14 cellular contexts compared by ENCODE assay signal in the genomic region with DNA sequence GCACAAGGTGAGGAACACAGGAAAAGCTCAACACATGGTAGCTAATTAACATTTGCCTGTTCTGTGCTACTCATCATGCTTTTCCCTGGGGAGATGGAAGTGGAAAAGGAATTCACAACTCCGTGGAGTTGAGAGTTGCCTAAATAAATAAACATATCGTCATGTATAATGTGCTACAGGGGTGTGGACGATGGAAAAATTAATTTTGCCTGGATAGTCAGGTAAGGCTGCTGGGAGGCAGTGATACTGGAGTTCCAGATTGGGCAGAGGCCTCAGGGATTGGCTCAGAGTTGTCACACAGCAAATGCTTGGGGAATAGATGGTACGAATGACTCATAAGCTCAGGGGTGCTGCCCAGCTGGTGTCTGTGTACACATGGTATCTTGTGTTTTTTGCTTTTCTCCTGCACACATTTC. TPM values are rescaled to one million over a fixed set of nuclear protein-coding genes. Genes with fewer than 3 reads are reported as not detected.
DNase-seq lines count a peak whose midpoint lies in the region; ATAC-seq, FAIRE-seq and TF ChIP-seq lines count a peak whose summit lies in the region.
"Had no signal": no experiment of that assay in that cellular context is flagged by ENCODE, and none has a peak within 500 bp of the region (broad histone marks: within the 10 kb centered on the region; RNA-seq: fewer than 3 reads in every experiment).

No MANE protein-coding gene starts in this region.

- ATAC-seq in GM12878 (no peak), heart right ventricle (no peak), HG03108 (IDR thresholded peaks at IDR 0.05; ENCODE audit: unreplicated experiment) (no peak)
- ATAC-seq: GM23338; naive thymus-derived CD8-positive, alpha-beta T cell; WTC11 had no signal

- no peak overlapping the region for H3K4me2 ChIP-seq in GM12878 (ENCODE audit: control insufficient read depth, insufficient read depth)
- no peak overlapping the region for H3K4me2 ChIP-seq in mesenchymal stem cell (ENCODE audit: low read length, poor library complexity, severe bottlenecking)
- H3K4me2 ChIP-seq: GM23338 had no signal

- H3K4me3 Mint-ChIP-seq in IgD-negative memory B cell: peak overlapping the region in 1 of 4 donors; percentile 89
- H3K4me3 Mint-ChIP-seq: GM23338; naive thymus-derived CD8-positive, alpha-beta T cell; WTC11 had no signal

- no peak overlapping the region for H2BK12ac ChIP-seq in mesenchymal stem cell (ENCODE audit: low read length in 2 of 2)

- POLR2A ChIA-PET in GM12878 (lab: Charles Lee): interaction anchor here (0.8 to 8.7 kb wide), 12 partner anchors 10 to 72 kb away, joined by 3 to 166 read pairs (median 6); a partner anchor contains a TSS

- RAD21 ChIA-PET in GM12878 (lab: Charles Lee; ENCODE audit: unreplicated experiment): interaction anchor here (0.8 to 6.6 kb wide), 13 partner anchors 16 to 200 kb away, joined by 3 to 92 read pairs (median 12); a partner anchor contains a TSS

- no peaks in the 10 kb centered on the region for H3K27me3 Mint-ChIP-seq in IgD-negative memory B cell

- H3K18ac ChIP-seq in mesenchymal stem cell (ENCODE audit: low read depth in 1 of 2, low read length in 2 of 2): no peak overlapping the region

- H2AK5ac ChIP-seq in mesenchymal stem cell (ENCODE audit: low read length, severe bottlenecking): no peak overlapping the region

- no peaks in the 10 kb centered on the region for H3K9me3 Mint-ChIP-seq in IgD-negative memory B cell
- H3K9me3 Mint-ChIP-seq: GM23338; naive thymus-derived CD8-positive, alpha-beta T cell; WTC11 had no signal

- no peak for TF ChIP-seq RAD21 in GM12878 (IDR thresholded peaks at IDR 0.05; ENCODE audit: insufficient read depth, low read depth, low read length)

- H3K27me3 ChIP-seq in GM12878 (replicated peaks in 1 of 2; ENCODE audit: control insufficient read depth in 2 of 2, insufficient read depth in 2 of 2, low read length in 1 of 2) (no peaks in the 10 kb centered on the region), mesenchymal stem cell (ENCODE audit: control insufficient read depth in 1 of 2, insufficient read depth in 1 of 2, low read length in 2 of 2) (peaks cover 12 to 19% of the 10 kb centered on the region in 2 experiments), heart right ventricle (peaks cover 0 to 6% (median 0%) of the 10 kb centered on the region in 7 donors)

- no peak for TF ChIP-seq EP300 in GM12878 (IDR thresholded peaks at IDR 0.05; ENCODE audit: borderline replicate concordance in 1 of 2, control insufficient read depth in 1 of 2, low read depth in 2 of 2, low read length in 2 of 2)

- H3K23ac ChIP-seq in mesenchymal stem cell (ENCODE audit: low read length in 2 of 2): no peak overlapping the region

- no peak overlapping the region for H4K91ac ChIP-seq in mesenchymal stem cell (ENCODE audit: low read length)

- no peak for TF ChIP-seq POLR2A in GM12878 (IDR thresholded peaks at IDR 0.05; ENCODE audit: low read depth, low read length)

- H3K9ac ChIP-seq in GM12878 (ENCODE audit: control insufficient read depth, insufficient read depth, low read length) (no peak overlapping the region), mesenchymal stem cell (ENCODE audit: low read length) (no peak overlapping the region)

- TF ChIP-seq CTCF in GM12878 (IDR thresholded peaks at IDR 0.05 in 2 of 3, conservative IDR thresholded peaks at IDR 0.05 in 1 of 3; ENCODE audit: control insufficient read depth in 2 of 3, extremely low read depth in 1 of 3, insufficient read depth in 1 of 3, low read depth in 3 of 3, low read length in 3 of 3) (no peak), heart right ventricle (IDR thresholded peaks at IDR 0.05) (no peak)

- H3K36me3 ChIP-seq in GM12878 (ENCODE audit: control insufficient read depth in 2 of 2, insufficient read depth in 2 of 2, low read length in 1 of 2): no peaks in the 10 kb centered on the region
- H3K36me3 ChIP-seq in mesenchymal stem cell (ENCODE audit: control insufficient read depth in 1 of 2, insufficient read depth in 2 of 2, low read depth in 1 of 2, low read length in 2 of 2): no peaks in the 10 kb centered on the region
- H3K36me3 ChIP-seq in heart right ventricle: no peaks in the 10 kb centered on the region

- H3K9me3 ChIP-seq in GM12878 (replicated peaks; ENCODE audit: control insufficient read depth, insufficient read depth, low read length) (no peaks in the 10 kb centered on the region), mesenchymal stem cell (ENCODE audit: control insufficient read depth, low read length) (no peaks in the 10 kb centered on the region), heart right ventricle (no peaks in the 10 kb centered on the region)

- H3K4me1 ChIP-seq in GM12878 (ENCODE audit: control insufficient read depth, insufficient read depth, low read length) (peaks cover 13% of the 10 kb centered on the region), mesenchymal stem cell (ENCODE audit: control insufficient read depth, insufficient read depth, low read depth, low read length) (peaks cover 10% of the 10 kb centered on the region), heart right ventricle (peaks cover 0 to 21% (median 14%) of the 10 kb centered on the region in 9 donors)

- H3K14ac ChIP-seq in mesenchymal stem cell (ENCODE audit: low read length in 2 of 2): no peak overlapping the region

- BruUV-seq in GM12878 (replicated peaks; lab: Mats Ljungman, UMichigan): no TSS peak

- no peak overlapping the region for H3K4me3 ChIP-seq in GM12878
- H3K4me3 ChIP-seq in mesenchymal stem cell (ENCODE audit: insufficient read depth in 1 of 2, low read depth in 1 of 2, low read length in 2 of 2): no peak overlapping the region
- no peak overlapping the region for H3K4me3 ChIP-seq in heart right ventricle
- H3K4me3 ChIP-seq: GM23338 had no signal

- H2BK5ac ChIP-seq in mesenchymal stem cell (ENCODE audit: low read depth, low read length, poor library complexity, severe bottlenecking): no peak overlapping the region

- SMC1A ChIA-PET in GM12878 (lab: Charles Lee; ENCODE audit: uncharacterized antibody, unreplicated experiment): interaction anchor here (0.7 to 9.9 kb wide), 12 partner anchors 11 to 199 kb away, joined by 3 to 228 read pairs (median 6); a partner anchor contains a TSS

- H4K8ac ChIP-seq in mesenchymal stem cell (ENCODE audit: low read length): no peak overlapping the region

- peaks cover 8% of the 10 kb centered on the region for H3K79me1 ChIP-seq in mesenchymal stem cell (replicated peaks; ENCODE audit: low read length, poor library complexity, severe bottlenecking)

- CTCF ChIA-PET in GM12878 (lab: Yijun Ruan, JAX): interaction anchor here (0.9 to 6.6 kb wide), 9 partner anchors 11 to 229 kb away, joined by 5 to 110 read pairs (median 27); a partner anchor contains a TSS

- no peak overlapping the region for H2BK15ac ChIP-seq in mesenchymal stem cell (ENCODE audit: low read depth, poor library complexity, severe bottlenecking)

- no peak for FAIRE-seq in GM12878 (lab: Jason Lieb, UNC)

- H3K27ac ChIP-seq in GM12878 (ENCODE audit: control insufficient read depth, insufficient read depth): no peak overlapping the region
- no peak overlapping the region for H3K27ac ChIP-seq in mesenchymal stem cell (ENCODE audit: low read length, poor library complexity, severe bottlenecking)
- no peak overlapping the region for H3K27ac ChIP-seq in heart right ventricle
- H3K27ac ChIP-seq: RWPE1 had no signal

- no peaks in the 10 kb centered on the region for H4K20me1 ChIP-seq in GM12878 (ENCODE audit: control insufficient read depth, insufficient read depth)

- H2BK120ac ChIP-seq in mesenchymal stem cell (ENCODE audit: low read depth, low read length): no peak overlapping the region

- no peaks in the 10 kb centered on the region for H3K36me3 Mint-ChIP-seq in IgD-negative memory B cell
- H3K36me3 Mint-ChIP-seq: naive thymus-derived CD8-positive, alpha-beta T cell; WTC11 had no signal

- H3K79me2 ChIP-seq in GM12878 (ENCODE audit: control insufficient read depth, insufficient read depth, low read length): peaks cover 1% of the 10 kb centered on the region

- peak; percentile 9 for DNase-seq in DMS53 treated with DMSO at 0.1 percent for 48 hours (lab: John Stamatoyannopoulos, UW; ENCODE audit: unreplicated experiment)
- no peak for DNase-seq in GM12878 (ENCODE audit: low read depth, low spot score)
- DNase-seq in mesenchymal stem cell: peak; percentile 64
- DNase-seq in heart right ventricle: no peak
- DNase-seq in NCI-H2029 treated with DMSO at 0.1 percent for 48 hours (lab: John Stamatoyannopoulos, UW): no peak
- no peak for DNase-seq in cortex of kidney (lab: John Stamatoyannopoulos, UW)
- DNase-seq: activated naive CD4-positive, alpha-beta T cell; naive thymus-derived CD8-positive, alpha-beta T cell; stimulated activated CD4-positive, alpha-beta T cell treated with anti-CD3 and anti-CD28 coated beads, Interleukin-12 subunit alpha, Interleukin-12 subunit beta, amount 100 ng/mL, for 4 hours had no signal

- intact Hi-C loops in GM12878 (cut with micrococcal nuclease; ENCODE audit: unreplicated experiment) (no loop called here), heart right ventricle (cut with DNase I) (loop anchor here in 3 of 10 donors (10.0 kb wide), 3 partner anchors 50 to 70 kb away; a partner anchor contains a TSS)

- peaks cover 32 to 44% (median 33%) of the 10 kb centered on the region in 3 donors for H3K4me1 Mint-ChIP-seq in IgD-negative memory B cell

- no peak overlapping the region for H3K4ac ChIP-seq in mesenchymal stem cell (ENCODE audit: low read depth in 1 of 2, low read length in 2 of 2)

- in situ Hi-C loops in GM12878 (cut with MboI): no loop called here

- H2AFZ ChIP-seq in GM12878 (ENCODE audit: control insufficient read depth, low read depth, low read length) (no peak overlapping the region), mesenchymal stem cell (ENCODE audit: low read depth, low read length) (no peak overlapping the region)
- H2AFZ ChIP-seq: GM23338 had no signal

- WGBS in GM12878 (ENCODE audit: insufficient coverage, insufficient replicate concordance, low lambda C conversion rate, missing lambda C conversion rate): 22% methylated on average over 4 of the region's 4 CpGs
- whole genome bisulfite sequencing in mesenchymal stem cell: 43% methylated on average over 3 of the region's 4 CpGs
- 40 to 53% methylated on average over 4 of the region's 4 CpGs for WGBS in heart right ventricle, 2 donors

- H3K27ac Mint-ChIP-seq in IgD-negative memory B cell: peak overlapping the region in 2 of 3 donors; percentile 36 to 61
- H3K27ac Mint-ChIP-seq: GM23338; naive thymus-derived CD8-positive, alpha-beta T cell; WTC11 had no signal

RNA-seq across cellular contexts. Expression of a gene that starts 3.1 kb away (rescaled TPM):
- polyA plus RNA-seq in IgD-negative memory B cell (11.0 TPM), GM12878 (2011; rRNA removed) (23.9 and 33.2 TPM in 2 replicates), GM12878 (2014; fragmentation: Illumina TruSeq; extraction: Trizol) (1.9 and 3.1 TPM in 2 replicates), GM12878 (2014; fragmentation: Nextera tagmentation; extraction: Ambion mirVana) (1 to 10 TPM; 1.4 to 1.5 TPM), GM12878 (2014; rRNA removed) (2.7 and 4.0 TPM in 2 replicates), GM12878 (2016; fragmentation: Nextera tagmentation; extraction: Ambion mirVana) (1 to 10 TPM; 5.1 to 7.0 TPM), heart right ventricle (1 to 10 TPM; 5.5 to 7.0 TPM)
- 50.4 and 53.6 TPM in 2 replicates for total RNA-seq in GM12878 (2013; cell fraction: nucleolus; rRNA removed)
- total RNA-seq in GM12878 (2014; rRNA removed) (2.9 and 3.3 TPM in 2 replicates), GM12878 (2014; rRNA removed; fragmentation: Illumina TruSeq; extraction: Trizol) (2.5 and 2.9 TPM in 2 replicates), GM12878 (2021) (3.6 and 3.8 TPM in 2 replicates), heart right ventricle (10 to 100 TPM in 2 of 10 donors, 1 to 10 TPM in 8; 3.1 to 11.6 (median 6.3) TPM)
- 6.6 TPM for polyA plus RNA-seq in GM12878 (2011; ENCODE audit: low read depth)
- 34.3 and 46.6 TPM in 2 replicates for polyA plus RNA-seq in GM12878 (2011; cell fraction: cytosol; rRNA removed)
- polyA plus RNA-seq in GM12878 (2011; cell fraction: nucleus; rRNA removed): 19.4 and 22.2 TPM in 2 replicates
- 5.2 and 7.6 TPM in 2 replicates for polyA plus RNA-seq in GM12878 (2012)
- polyA minus RNA-seq in GM12878 (2011; rRNA and poly(A)+ RNA removed): 47.7 and 52.5 TPM in 2 replicates
- 9.2 and 12.8 TPM in 2 replicates for polyA minus RNA-seq in GM12878 (2011; cell fraction: cytosol; rRNA and poly(A)+ RNA removed)
- polyA minus RNA-seq in GM12878 (2011; cell fraction: nucleus; rRNA and poly(A)+ RNA removed): 19.8 and 21.2 TPM in 2 replicates
- 6.8 TPM for polyA plus RNA-seq in mesenchymal stem cell (2013, experiment 1 of 2)
- 6.5 TPM for polyA plus RNA-seq in mesenchymal stem cell (2013, experiment 2 of 2)

RNA-seq across cellular contexts. Expression of a gene that starts 23.8 kb away (rescaled TPM):
- polyA plus RNA-seq in IgD-negative memory B cell (1.7 TPM), GM12878 (2011; rRNA removed) (72.1 and 84.4 TPM in 2 replicates), GM12878 (2014; fragmentation: Illumina TruSeq; extraction: Trizol) (3.1 and 4.9 TPM in 2 replicates), GM12878 (2014; fragmentation: Nextera tagmentation; extraction: Ambion mirVana) (10 to 100 TPM; 10.6 to 11.1 TPM), GM12878 (2014; rRNA removed) (3.7 and 5.7 TPM in 2 replicates), GM12878 (2016; fragmentation: Nextera tagmentation; extraction: Ambion mirVana) (1 to 10 TPM; 7.7 TPM), heart right ventricle (1 to 10 TPM; 2.3 to 3.1 TPM)
- total RNA-seq in GM12878 (2013; cell fraction: nucleolus; rRNA removed): 288 TPM in 2 replicates
- total RNA-seq in GM12878 (2014; rRNA removed) (3.2 and 6.0 TPM in 2 replicates), GM12878 (2014; rRNA removed; fragmentation: Illumina TruSeq; extraction: Trizol) (3.6 and 5.3 TPM in 2 replicates), GM12878 (2021) (3.7 and 4.4 TPM in 2 replicates), heart right ventricle (1 to 10 TPM; 1.2 to 4.6 (median 2.4) TPM)
- 6.2 TPM for polyA plus RNA-seq in GM12878 (2011; ENCODE audit: low read depth)
- 43.3 and 48.4 TPM in 2 replicates for polyA plus RNA-seq in GM12878 (2011; cell fraction: cytosol; rRNA removed)
- 95.4 and 157 TPM in 2 replicates for polyA plus RNA-seq in GM12878 (2011; cell fraction: nucleus; rRNA removed)
- polyA plus RNA-seq in GM12878 (2012): 12.3 and 19.0 TPM in 2 replicates
- polyA minus RNA-seq in GM12878 (2011; rRNA and poly(A)+ RNA removed): 93.0 and 115 TPM in 2 replicates
- 16.8 and 21.7 TPM in 2 replicates for polyA minus RNA-seq in GM12878 (2011; cell fraction: cytosol; rRNA and poly(A)+ RNA removed)
- polyA minus RNA-seq in GM12878 (2011; cell fraction: nucleus; rRNA and poly(A)+ RNA removed): 63.7 and 75.3 TPM in 2 replicates
- polyA plus RNA-seq in mesenchymal stem cell (2013, experiment 1 of 2): not detected
- polyA plus RNA-seq in mesenchymal stem cell (2013, experiment 2 of 2): not detected
- total RNA-seq: GM23338, WTC11 had no signal
- polyA plus RNA-seq: GM23338; naive thymus-derived CD8-positive, alpha-beta T cell had no signal

Comparison
In these comparisons a context has a peak if more than half of its experiments do, and no peak if none do; other contexts are left out.
1. DNase-seq: peak in DMS53 treated with DMSO at 0.1 percent for 48 hours (single experiment) and mesenchymal stem cell (single experiment); none in GM12878 (single experiment), heart right ventricle (0 of 2), NCI-H2029 treated with DMSO at 0.1 percent for 48 hours (single experiment) and cortex of kidney (single experiment).